1 cellular context compared by ENCODE assay signal in the genomic region with DNA sequence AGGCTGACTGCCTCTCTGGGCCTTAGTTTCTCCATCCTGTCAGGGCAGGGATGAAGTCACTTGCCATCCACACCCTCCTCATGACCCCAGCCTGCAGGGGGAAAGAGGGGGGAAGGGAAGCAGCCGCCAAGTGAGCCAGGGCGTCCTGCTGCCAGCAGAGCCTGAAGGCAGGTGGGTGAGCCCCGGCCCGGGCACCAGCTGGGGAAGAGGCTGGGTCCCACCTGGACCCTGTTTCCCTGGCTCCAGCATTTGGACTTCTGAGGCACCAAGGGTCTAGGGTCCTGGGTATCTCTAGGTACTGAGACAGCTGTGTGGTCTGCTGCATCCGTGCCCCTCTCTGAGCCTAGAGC.
TF ChIP-seq lines count a peak whose summit lies in the region.

No MANE protein-coding gene starts in this region.

TF ChIP-seq in WTC11, 78 proteins besides CTCF, POLR2A, EP300 and RAD21 (continued from another document):
- TF ChIP-seq, protein P1, sequence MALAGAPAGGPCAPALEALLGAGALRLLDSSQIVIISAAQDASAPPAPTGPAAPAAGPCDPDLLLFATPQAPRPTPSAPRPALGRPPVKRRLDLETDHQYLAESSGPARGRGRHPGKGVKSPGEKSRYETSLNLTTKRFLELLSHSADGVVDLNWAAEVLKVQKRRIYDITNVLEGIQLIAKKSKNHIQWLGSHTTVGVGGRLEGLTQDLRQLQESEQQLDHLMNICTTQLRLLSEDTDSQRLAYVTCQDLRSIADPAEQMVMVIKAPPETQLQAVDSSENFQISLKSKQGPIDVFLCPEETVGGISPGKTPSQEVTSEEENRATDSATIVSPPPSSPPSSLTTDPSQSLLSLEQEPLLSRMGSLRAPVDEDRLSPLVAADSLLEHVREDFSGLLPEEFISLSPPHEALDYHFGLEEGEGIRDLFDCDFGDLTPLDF (CRISPR knock-in tag; IDR thresholded peaks at IDR 0.05): no peak
- no peak for TF ChIP-seq PRRX2 (CRISPR knock-in tag; IDR thresholded peaks at IDR 0.05)
- TF ChIP-seq, protein P2, sequence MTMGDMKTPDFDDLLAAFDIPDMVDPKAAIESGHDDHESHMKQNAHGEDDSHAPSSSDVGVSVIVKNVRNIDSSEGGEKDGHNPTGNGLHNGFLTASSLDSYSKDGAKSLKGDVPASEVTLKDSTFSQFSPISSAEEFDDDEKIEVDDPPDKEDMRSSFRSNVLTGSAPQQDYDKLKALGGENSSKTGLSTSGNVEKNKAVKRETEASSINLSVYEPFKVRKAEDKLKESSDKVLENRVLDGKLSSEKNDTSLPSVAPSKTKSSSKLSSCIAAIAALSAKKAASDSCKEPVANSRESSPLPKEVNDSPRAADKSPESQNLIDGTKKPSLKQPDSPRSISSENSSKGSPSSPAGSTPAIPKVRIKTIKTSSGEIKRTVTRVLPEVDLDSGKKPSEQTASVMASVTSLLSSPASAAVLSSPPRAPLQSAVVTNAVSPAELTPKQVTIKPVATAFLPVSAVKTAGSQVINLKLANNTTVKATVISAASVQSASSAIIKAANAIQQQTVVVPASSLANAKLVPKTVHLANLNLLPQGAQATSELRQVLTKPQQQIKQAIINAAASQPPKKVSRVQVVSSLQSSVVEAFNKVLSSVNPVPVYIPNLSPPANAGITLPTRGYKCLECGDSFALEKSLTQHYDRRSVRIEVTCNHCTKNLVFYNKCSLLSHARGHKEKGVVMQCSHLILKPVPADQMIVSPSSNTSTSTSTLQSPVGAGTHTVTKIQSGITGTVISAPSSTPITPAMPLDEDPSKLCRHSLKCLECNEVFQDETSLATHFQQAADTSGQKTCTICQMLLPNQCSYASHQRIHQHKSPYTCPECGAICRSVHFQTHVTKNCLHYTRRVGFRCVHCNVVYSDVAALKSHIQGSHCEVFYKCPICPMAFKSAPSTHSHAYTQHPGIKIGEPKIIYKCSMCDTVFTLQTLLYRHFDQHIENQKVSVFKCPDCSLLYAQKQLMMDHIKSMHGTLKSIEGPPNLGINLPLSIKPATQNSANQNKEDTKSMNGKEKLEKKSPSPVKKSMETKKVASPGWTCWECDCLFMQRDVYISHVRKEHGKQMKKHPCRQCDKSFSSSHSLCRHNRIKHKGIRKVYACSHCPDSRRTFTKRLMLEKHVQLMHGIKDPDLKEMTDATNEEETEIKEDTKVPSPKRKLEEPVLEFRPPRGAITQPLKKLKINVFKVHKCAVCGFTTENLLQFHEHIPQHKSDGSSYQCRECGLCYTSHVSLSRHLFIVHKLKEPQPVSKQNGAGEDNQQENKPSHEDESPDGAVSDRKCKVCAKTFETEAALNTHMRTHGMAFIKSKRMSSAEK (CRISPR knock-in tag; IDR thresholded peaks at IDR 0.05; ENCODE audit: borderline replicate concordance): no peak
- no peak for TF ChIP-seq JUN (CRISPR knock-in tag; IDR thresholded peaks at IDR 0.05)
